In the genomic region with DNA sequence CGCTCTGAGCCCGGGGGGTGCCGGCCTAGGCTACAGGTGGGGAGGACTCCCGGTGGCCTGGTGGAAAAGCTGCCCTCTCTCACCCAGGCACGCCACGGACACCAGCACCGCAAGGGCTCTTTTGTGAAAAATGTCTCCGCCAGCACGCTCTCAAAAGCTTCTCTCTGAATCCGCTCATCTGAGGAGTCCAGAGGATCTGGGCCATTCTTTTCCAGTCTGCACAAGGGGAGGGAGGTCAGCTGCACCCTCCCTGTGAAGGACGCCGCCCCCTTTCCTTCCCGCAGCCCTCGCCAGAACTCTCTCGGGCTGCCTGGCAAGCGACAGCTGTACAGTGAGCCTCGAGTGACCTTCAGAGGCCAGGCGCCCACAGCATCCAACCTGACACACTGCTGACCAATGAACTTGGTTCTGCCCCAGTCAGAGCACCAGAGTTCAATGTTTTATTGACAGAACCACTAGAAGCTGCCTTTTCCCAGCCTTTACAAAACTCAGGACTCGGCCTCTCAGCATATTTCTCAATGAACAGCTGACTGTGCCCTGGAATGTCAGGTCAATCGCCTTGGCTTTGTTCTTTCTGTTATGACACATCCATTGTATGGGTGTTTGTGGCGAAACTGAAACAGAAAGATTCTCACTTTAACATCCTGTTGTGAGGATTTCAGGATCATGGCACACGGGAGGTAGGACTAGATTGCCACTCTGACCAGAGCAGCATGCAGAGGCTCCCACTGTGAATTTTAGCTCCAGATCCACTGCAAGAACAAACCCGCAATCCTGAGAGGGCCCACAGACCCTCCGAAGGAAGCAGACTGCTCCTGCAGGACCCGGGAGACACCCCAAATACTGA, we compare ENCODE assay signal across 8 cellular contexts. TPM values are rescaled to one million over a fixed set of nuclear protein-coding genes. Genes with fewer than 3 reads are reported as not detected.
DNase-seq lines count a peak whose midpoint lies in the region; ATAC-seq and TF ChIP-seq lines count a peak whose summit lies in the region.

No MANE protein-coding gene starts in this region.

- no peak overlapping the region for H4K8ac ChIP-seq in H9 (replicated peaks; ENCODE audit: insufficient read length, low read depth, low read length)

- WGBS in H9 (ENCODE audit: extremely low coverage, insufficient read length, low lambda C conversion rate): no CpG with 5 or more reads among the region's 25 CpGs

- peaks cover 80% of the 10 kb centered on the region for H3K4me1 Mint-ChIP-seq in CD4-positive, alpha-beta T cell (ENCODE audit: low read depth)
- H3K4me1 Mint-ChIP-seq in H9: peaks cover 52 to 55% of the 10 kb centered on the region in 2 experiments
- peaks cover 77 to 85% (median 83%) of the 10 kb centered on the region in 3 donors for H3K4me1 Mint-ChIP-seq in T-cell
- H3K4me1 Mint-ChIP-seq in type B pancreatic cell (ENCODE audit: unreplicated experiment): peaks cover 21% of the 10 kb centered on the region

- peaks cover 6% of the 10 kb centered on the region for H3K36me3 Mint-ChIP-seq in CD4-positive, alpha-beta T cell (ENCODE audit: low read depth)
- H3K36me3 Mint-ChIP-seq in H9 (ENCODE audit: insufficient read depth in 1 of 3, low read depth in 3 of 3) (peaks cover 3 to 7% (median 5%) of the 10 kb centered on the region in 3 experiments; a peak in 3 of 7 replicates), T-cell (no peaks in the 10 kb centered on the region), type B pancreatic cell (no peaks in the 10 kb centered on the region)

- POLR2A ChIA-PET in CD4-positive, alpha-beta T cell (lab: Charles Lee): interaction anchor here (0.9 to 4.5 kb wide), 11 partner anchors 10 to 150 kb away, joined by 3 to 24 read pairs (median 3); a partner anchor contains a TSS
- POLR2A ChIA-PET in T-cell (lab: Charles Lee): interaction anchor here (0.5 to 1.4 kb wide), 6 partner anchors 9 to 123 kb away, joined by 3 to 8 read pairs (median 4); no protein-coding TSS in a partner anchor

- H3K23me2 ChIP-seq in H9 (ENCODE audit: insufficient read length, low read depth, low read length, poor library complexity, severe bottlenecking): peaks cover 17% of the 10 kb centered on the region

- H2BK5ac ChIP-seq in H9 (ENCODE audit: insufficient read length, low read length): no peak overlapping the region

- no peaks in the 10 kb centered on the region for H3K79me2 ChIP-seq in H9 (ENCODE audit: insufficient read depth, low read length)

- H4K91ac ChIP-seq in H9 (ENCODE audit: insufficient read length, low read depth, low read length): no peak overlapping the region

- no peak overlapping the region for H2AFZ ChIP-seq in H9 (ENCODE audit: low read length)

- H4K5ac ChIP-seq in H9 (ENCODE audit: insufficient read length, low read depth, low read length): no peak overlapping the region

- peak overlapping the region; percentile 62 for H3K4me3 ChIP-seq in epithelial cell of proximal tubule (ENCODE audit: low read depth, low read length)
- H3K4me3 ChIP-seq in mononuclear cell (ENCODE audit: low read length): peak overlapping the region; percentile 18

- no peak overlapping the region for H2BK120ac ChIP-seq in H9 (ENCODE audit: low read depth, low read length, poor library complexity, severe bottlenecking)

- no peak overlapping the region for H3K4ac ChIP-seq in H9 (ENCODE audit: low read depth, low read length)

- H2BK12ac ChIP-seq in H9 (ENCODE audit: insufficient read length, low read depth, low read length): no peak overlapping the region

- no peak for ATAC-seq in CD4-positive, alpha-beta T cell (ENCODE audit: poor library complexity)
- ATAC-seq in T-cell (replicated peaks in 1 of 4): peak; percentile 3 to 24 (median 10)

- H2BK20ac ChIP-seq in H9 (ENCODE audit: low read depth, low read length, poor library complexity, severe bottlenecking): no peak overlapping the region

- H3K9ac ChIP-seq in H9 (ENCODE audit: extremely low read depth, insufficient read length, low read length): no peak overlapping the region

- H3K27me3 Mint-ChIP-seq in CD4-positive, alpha-beta T cell: no peaks in the 10 kb centered on the region
- H3K27me3 Mint-ChIP-seq in H9 (ENCODE audit: low read depth) (peaks cover 2% of the 10 kb centered on the region; the same call in 1 of the 2 replicates), T-cell (no peaks in the 10 kb centered on the region), type B pancreatic cell (peaks cover 31% of the 10 kb centered on the region)

- H3K4me2 ChIP-seq in H9 (ENCODE audit: insufficient read depth, insufficient read length, low read length): peak overlapping the region; percentile 73

- peak overlapping the region; percentile 46 for H3K18ac ChIP-seq in H9 (ENCODE audit: insufficient read length, low read depth, low read length)

- no peak overlapping the region for H3K23ac ChIP-seq in H9 (ENCODE audit: insufficient read length, low read depth, low read length)

- no peaks in the 10 kb centered on the region for H3K27me3 ChIP-seq in CD4-positive, alpha-beta T cell (ENCODE audit: control insufficient read depth, insufficient read depth, low read length)
- H3K27me3 ChIP-seq in H9 (ENCODE audit: insufficient read depth, low read length): no peaks in the 10 kb centered on the region
- H3K27me3 ChIP-seq in mononuclear cell (ENCODE audit: insufficient read depth, low read length): no peaks in the 10 kb centered on the region

- H3K27ac ChIP-seq in CD4-positive, alpha-beta T cell (ENCODE audit: low read depth, low read length): peak overlapping the region; percentile 73
- H3K27ac ChIP-seq in H9 (ENCODE audit: insufficient read length, low read depth, low read length): peak overlapping the region; percentile 38

- intact Hi-C loops in CD4-positive, alpha-beta T cell (cut with DNase I, micrococcal nuclease): loop anchor here in 1 of 2 experiments (2.0 kb wide), 1 partner anchor 14 kb away; no protein-coding TSS in a partner anchor

- CTCF ChIA-PET in CD4-positive, alpha-beta T cell (lab: Charles Lee): interaction anchor here (1.0 to 3.3 kb wide), 3 partner anchors 15 to 23 kb away, joined by 3 to 13 read pairs (median 4); no protein-coding TSS in a partner anchor
- CTCF ChIA-PET in T-cell (lab: Charles Lee): interaction anchor here in 1 of 2 donors (0.6 to 2.2 kb wide), 3 partner anchors 12 to 30 kb away, joined by 3 to 15 read pairs (median 4); no protein-coding TSS in a partner anchor

- DNase-seq in CD4-positive, alpha-beta T cell: no peak
- DNase-seq in H9 (no peak), T-cell (no peak), epithelial cell of proximal tubule (ENCODE audit: low read depth) (peak; percentile 98), type B pancreatic cell (ENCODE audit: extremely low spot score, unreplicated experiment) (no peak), NCI-H774 (lab: John Stamatoyannopoulos, UW) (no peak), NCI-H2081 treated with DMSO at 0.1 percent for 48 hours (lab: John Stamatoyannopoulos, UW) (no peak)

- peaks cover 2% of the 10 kb centered on the region for H3K9me3 Mint-ChIP-seq in CD4-positive, alpha-beta T cell
- no peaks in the 10 kb centered on the region; a peak in 3 of 5 replicates for H3K9me3 Mint-ChIP-seq in H9
- no peaks in the 10 kb centered on the region for H3K9me3 Mint-ChIP-seq in T-cell
- peaks cover 7% of the 10 kb centered on the region for H3K9me3 Mint-ChIP-seq in type B pancreatic cell

- peaks cover 8% of the 10 kb centered on the region; the same call in 1 of the 2 replicates for H3K4me1 ChIP-seq in H9 (ENCODE audit: insufficient read depth, low read length)
- H3K4me1 ChIP-seq in mononuclear cell (ENCODE audit: insufficient read depth, low read length): peaks cover 67% of the 10 kb centered on the region

- no peak overlapping the region for H3T11ph ChIP-seq in H9 (ENCODE audit: low read length)

- H4K20me1 ChIP-seq in H9 (ENCODE audit: control insufficient read depth, insufficient read depth, insufficient read length): no peaks in the 10 kb centered on the region

- no peaks in the 10 kb centered on the region for H3K9me3 ChIP-seq in CD4-positive, alpha-beta T cell (ENCODE audit: control insufficient read depth, low read length)
- no peaks in the 10 kb centered on the region for H3K9me3 ChIP-seq in H9 (ENCODE audit: control insufficient read depth, low read depth, low read length)
- H3K9me3 ChIP-seq in mononuclear cell (ENCODE audit: low read depth, low read length): no peaks in the 10 kb centered on the region

- no peak overlapping the region for H3K56ac ChIP-seq in H9 (ENCODE audit: insufficient read length, low read depth, low read length)

- H3K4me3 Mint-ChIP-seq in CD4-positive, alpha-beta T cell: peak overlapping the region; percentile 95
- H3K4me3 Mint-ChIP-seq in H9 (peak overlapping the region; percentile 65 to 77), T-cell (peak overlapping the region; percentile 66 to 88 (median 86)), type B pancreatic cell (peak overlapping the region; percentile 95)

- TF ChIP-seq CTCF in CD4-positive, alpha-beta T cell (IDR thresholded peaks at IDR 0.05): no peak
- TF ChIP-seq CTCF in H9 (conservative IDR thresholded peaks at IDR 0.05): no peak
- TF ChIP-seq CTCF in epithelial cell of proximal tubule (conservative IDR thresholded peaks at IDR 0.05; ENCODE audit: low read depth, low read length): no peak
- no peak for TF ChIP-seq CTCF in type B pancreatic cell (conservative IDR thresholded peaks at IDR 0.05)

- peak overlapping the region; percentile 87 for H3K27ac Mint-ChIP-seq in CD4-positive, alpha-beta T cell
- H3K27ac Mint-ChIP-seq in H9 (peak overlapping the region; percentile 66 to 95 (median 85); a peak in 6 of 7 replicates), T-cell (peak overlapping the region; percentile 94 to 99), type B pancreatic cell (peak overlapping the region; percentile 97)

- H2AK5ac ChIP-seq in H9 (ENCODE audit: insufficient read length, low read length): no peak overlapping the region

- peak overlapping the region; percentile 54; the same call in 1 of the 2 replicates for H3K14ac ChIP-seq in H9 (ENCODE audit: insufficient read depth, low read length)

- no peaks in the 10 kb centered on the region for H3K79me1 ChIP-seq in H9 (ENCODE audit: insufficient read depth, low read depth, low read length, poor library complexity, severe bottlenecking)

- no peak overlapping the region for H2BK15ac ChIP-seq in H9 (ENCODE audit: low read depth, low read length)

RNA-seq across cellular contexts. Expression of a gene that starts 26.7 kb away (rescaled TPM):
- total RNA-seq in CD4-positive, alpha-beta T cell: 10 to 100 TPM; 25.8 to 27.4 TPM
- total RNA-seq in H9 (2021) (382 and 390 TPM in 2 replicates), T-cell (10 to 100 TPM; 43.2 to 57.2 (median 47.1) TPM), epithelial cell of proximal tubule (17.4 and 29.6 TPM in 2 replicates), mononuclear cell (51.4 TPM), type B pancreatic cell (ENCODE audit: low replicate concordance) (6.0 and 6.5 TPM in 2 replicates)

RNA-seq across cellular contexts. Expression of a gene that starts 34.8 kb away (rescaled TPM):
- total RNA-seq in CD4-positive, alpha-beta T cell: 10 to 100 TPM; 58.3 to 58.4 TPM
- total RNA-seq in H9 (2021) (18.4 and 20.5 TPM in 2 replicates), T-cell (10 to 100 TPM; 40.3 to 60.9 (median 50.7) TPM), epithelial cell of proximal tubule (23.7 and 32.4 TPM in 2 replicates), mononuclear cell (127 TPM), type B pancreatic cell (ENCODE audit: low replicate concordance) (31.2 and 52.0 TPM in 2 replicates)
